ENCODE assay signal across 8 cellular contexts in genomic region chr17:15651001-15651582, GRCh38. TPM values are rescaled to one million over a fixed set of nuclear protein-coding genes. Genes with fewer than 3 reads are reported as not detected.
DNase-seq lines count a peak whose midpoint lies in the region; ATAC-seq and TF ChIP-seq lines count a peak whose summit lies in the region.

No MANE protein-coding gene starts in this region.

- no peaks in the 10 kb centered on the region for H3K36me3 ChIP-seq in effector memory CD4-positive, alpha-beta T cell (ENCODE audit: control insufficient read depth, insufficient read depth, low read length)
- no peaks in the 10 kb centered on the region for H3K36me3 ChIP-seq in neuron (ENCODE audit: insufficient read depth, low read length)

- H3K4me1 ChIP-seq in effector memory CD4-positive, alpha-beta T cell (ENCODE audit: control insufficient read depth, insufficient read depth, low read length, poor library complexity, severe bottlenecking) = peaks cover 5% of the 10 kb centered on the region
- peaks cover 31% of the 10 kb centered on the region for H3K4me1 ChIP-seq in neuron (ENCODE audit: insufficient read depth, low read length)

- no peak for TF ChIP-seq POLR2A in NB4 (IDR thresholded peaks at IDR 0.05; ENCODE audit: extremely low read depth, insufficient read length)

- H3K27ac ChIP-seq in effector memory CD4-positive, alpha-beta T cell (ENCODE audit: insufficient read depth, low read length, poor library complexity, severe bottlenecking) = no peak overlapping the region

- H3K9me3 Mint-ChIP-seq in CD14-positive monocyte = no peaks in the 10 kb centered on the region

- H3K27me3 Mint-ChIP-seq in CD14-positive monocyte (ENCODE audit: low read depth in 3 of 3) = no peaks in the 10 kb centered on the region

- H3K36me3 Mint-ChIP-seq in CD14-positive monocyte = no peaks in the 10 kb centered on the region

- H3K9me3 ChIP-seq in effector memory CD4-positive, alpha-beta T cell (ENCODE audit: control insufficient read depth, low read length) = no peaks in the 10 kb centered on the region
- no peaks in the 10 kb centered on the region for H3K9me3 ChIP-seq in neuron (ENCODE audit: low read length)

- ATAC-seq in HG02678 (IDR thresholded peaks at IDR 0.05; ENCODE audit: unreplicated experiment) (no peak), GM18873 (IDR thresholded peaks at IDR 0.05; ENCODE audit: low FRiP score, unreplicated experiment) (no peak)

- H2AFZ ChIP-seq in neuron (ENCODE audit: low read depth, low read length) = no peak overlapping the region

- no peaks in the 10 kb centered on the region for H3K27me3 ChIP-seq in effector memory CD4-positive, alpha-beta T cell (replicated peaks; ENCODE audit: control insufficient read depth, insufficient read depth, low read length, poor library complexity, severe bottlenecking)
- no peaks in the 10 kb centered on the region for H3K27me3 ChIP-seq in neuron (ENCODE audit: insufficient read depth, low read length)

- no peak for TF ChIP-seq CTCF in CD14-positive monocyte (IDR thresholded peaks at IDR 0.05)
- no peak for TF ChIP-seq CTCF in NB4 (IDR thresholded peaks at IDR 0.05; ENCODE audit: low read depth, low read length)

- intact Hi-C loops in CD14-positive monocyte (cut with micrococcal nuclease) = no loop called here

- DNase-seq in CD14-positive monocyte (ENCODE audit: low spot score) = no peak
- DNase-seq in NB4 (ENCODE audit: low read depth) = no peak
- DNase-seq in effector memory CD4-positive, alpha-beta T cell = no peak
- DNase-seq in occipital lobe (lab: John Stamatoyannopoulos, UW) = no peak
- no peak for DNase-seq in NCI-H2171 treated with DMSO at 0.1 percent for 48 hours (lab: John Stamatoyannopoulos, UW)

- H3K4me3 ChIP-seq in NB4 (ENCODE audit: low read depth, low read length) (peak overlapping the region; percentile 59), neuron (ENCODE audit: low read length) (peak overlapping the region; percentile 5)
- peak overlapping the region; percentile 24 for H3K4me3 ChIP-seq in effector memory CD4-positive, alpha-beta T cell (ENCODE audit: insufficient read depth, low read depth, low read length, poor library complexity, severe bottlenecking)

- peak overlapping the region; percentile 79 to 91 (median 88) for H3K27ac Mint-ChIP-seq in CD14-positive monocyte

- peaks cover 25% of the 10 kb centered on the region for H3K4me1 Mint-ChIP-seq in CD14-positive monocyte

- peak overlapping the region; percentile 79 to 89 for H3K4me3 Mint-ChIP-seq in CD14-positive monocyte

RNA-seq across cellular contexts. Expression of gene FBXW10B, which starts 31.6 kb away (rescaled TPM):
- polyA plus RNA-seq in CD14-positive monocyte = not detected
- total RNA-seq in occipital lobe = 1.1 TPM

RNA-seq across cellular contexts. Expression of gene TRIM16, which starts 33.0 kb away (rescaled TPM):
- polyA plus RNA-seq in CD14-positive monocyte = 1 to 10 TPM; 4.6 to 6.3 TPM
- 50.8 TPM for total RNA-seq in occipital lobe

RNA-seq across cellular contexts. Expression of gene ZNF286A, which starts 48.5 kb away (rescaled TPM):
- polyA plus RNA-seq in CD14-positive monocyte = 1 to 10 TPM; 2.9 to 3.2 TPM
- 118 TPM for total RNA-seq in occipital lobe

Comparison
In these comparisons a context has a peak if more than half of its experiments do, and no peak if none do; other contexts are left out.
1. H3K4me3 ChIP-seq: peak in every context shown above with its lines; median percentile 59 in NB4; 24 in effector memory CD4-positive, alpha-beta T cell; 5 in neuron.